ENCODE assay signal across 1 cellular context in the genomic region with DNA sequence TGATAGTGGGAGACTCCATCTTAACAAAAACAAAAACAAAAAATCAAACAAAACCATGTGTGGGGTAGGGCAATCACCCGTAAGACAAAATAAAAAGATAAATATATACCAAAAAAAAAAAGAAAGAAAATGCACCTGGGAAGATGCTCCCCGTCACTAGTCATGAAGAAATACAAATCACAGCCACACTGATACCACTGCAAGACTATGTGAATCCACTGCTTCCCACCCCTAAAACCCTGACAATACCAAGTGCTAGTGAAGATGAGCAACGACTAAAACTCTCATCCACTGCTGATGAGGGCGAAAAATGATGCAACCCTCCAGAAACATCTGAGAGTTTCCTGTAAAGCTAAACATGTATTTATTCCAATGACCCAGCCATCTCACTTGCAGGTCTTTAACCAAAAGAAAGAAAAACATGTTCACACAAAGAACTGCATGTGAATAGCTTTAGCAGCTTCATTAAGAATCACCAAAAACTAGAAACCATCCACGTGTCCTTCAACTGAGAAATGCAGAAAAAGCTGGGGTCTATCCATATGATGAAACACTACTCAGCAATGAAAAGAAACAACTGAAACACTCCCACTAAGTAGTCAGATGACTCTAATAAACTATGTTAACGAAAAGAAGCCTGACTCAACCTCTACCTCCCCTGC.
TF ChIP-seq lines count a peak whose summit lies in the region.

No MANE protein-coding gene starts in this region.

TF ChIP-seq in HCT116, 20 proteins besides CTCF, POLR2A, EP300 and RAD21:
- TF ChIP-seq ELF1 (IDR thresholded peaks at IDR 0.05; ENCODE audit: borderline replicate concordance, low read depth) (no peak), POLR2AphosphoS5 (IDR thresholded peaks at IDR 0.05; ENCODE audit: low read depth, low read length) (no peak), JUND (IDR thresholded peaks at IDR 0.05) (0 out of 2 replicates have a peak, but pooled peaks have one; percentile 5), TCF7L2 (IDR thresholded peaks at IDR 0.05; ENCODE audit: borderline replicate concordance, extremely low read depth, insufficient read depth, insufficient read length) (no peak), ZNF274 (IDR thresholded peaks at IDR 0.05; ENCODE audit: low read depth, low read length) (no peak), CEBPB (IDR thresholded peaks at IDR 0.05; ENCODE audit: low read depth) (peak; percentile 81), SP1 (IDR thresholded peaks at IDR 0.05; ENCODE audit: low read depth) (peak; percentile 31; the same call in 1 of the 2 replicates), CBX3 (IDR thresholded peaks at IDR 0.05; ENCODE audit: low read depth) (no peak), MAX (IDR thresholded peaks at IDR 0.05) (0 out of 2 replicates have a peak, but pooled peaks have one; percentile 21), ZFX (IDR thresholded peaks at IDR 0.05) (no peak), SRF (IDR thresholded peaks at IDR 0.05; ENCODE audit: low read depth) (no peak)
- TF ChIP-seq, protein P1, sequence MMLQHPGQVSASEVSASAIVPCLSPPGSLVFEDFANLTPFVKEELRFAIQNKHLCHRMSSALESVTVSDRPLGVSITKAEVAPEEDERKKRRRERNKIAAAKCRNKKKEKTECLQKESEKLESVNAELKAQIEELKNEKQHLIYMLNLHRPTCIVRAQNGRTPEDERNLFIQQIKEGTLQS (IDR thresholded peaks at IDR 0.05): no peak
- TF ChIP-seq, protein P2, sequence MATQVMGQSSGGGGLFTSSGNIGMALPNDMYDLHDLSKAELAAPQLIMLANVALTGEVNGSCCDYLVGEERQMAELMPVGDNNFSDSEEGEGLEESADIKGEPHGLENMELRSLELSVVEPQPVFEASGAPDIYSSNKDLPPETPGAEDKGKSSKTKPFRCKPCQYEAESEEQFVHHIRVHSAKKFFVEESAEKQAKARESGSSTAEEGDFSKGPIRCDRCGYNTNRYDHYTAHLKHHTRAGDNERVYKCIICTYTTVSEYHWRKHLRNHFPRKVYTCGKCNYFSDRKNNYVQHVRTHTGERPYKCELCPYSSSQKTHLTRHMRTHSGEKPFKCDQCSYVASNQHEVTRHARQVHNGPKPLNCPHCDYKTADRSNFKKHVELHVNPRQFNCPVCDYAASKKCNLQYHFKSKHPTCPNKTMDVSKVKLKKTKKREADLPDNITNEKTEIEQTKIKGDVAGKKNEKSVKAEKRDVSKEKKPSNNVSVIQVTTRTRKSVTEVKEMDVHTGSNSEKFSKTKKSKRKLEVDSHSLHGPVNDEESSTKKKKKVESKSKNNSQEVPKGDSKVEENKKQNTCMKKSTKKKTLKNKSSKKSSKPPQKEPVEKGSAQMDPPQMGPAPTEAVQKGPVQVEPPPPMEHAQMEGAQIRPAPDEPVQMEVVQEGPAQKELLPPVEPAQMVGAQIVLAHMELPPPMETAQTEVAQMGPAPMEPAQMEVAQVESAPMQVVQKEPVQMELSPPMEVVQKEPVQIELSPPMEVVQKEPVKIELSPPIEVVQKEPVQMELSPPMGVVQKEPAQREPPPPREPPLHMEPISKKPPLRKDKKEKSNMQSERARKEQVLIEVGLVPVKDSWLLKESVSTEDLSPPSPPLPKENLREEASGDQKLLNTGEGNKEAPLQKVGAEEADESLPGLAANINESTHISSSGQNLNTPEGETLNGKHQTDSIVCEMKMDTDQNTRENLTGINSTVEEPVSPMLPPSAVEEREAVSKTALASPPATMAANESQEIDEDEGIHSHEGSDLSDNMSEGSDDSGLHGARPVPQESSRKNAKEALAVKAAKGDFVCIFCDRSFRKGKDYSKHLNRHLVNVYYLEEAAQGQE (IDR thresholded peaks at IDR 0.05; ENCODE audit: low read depth): no peak
